ENCODE assay signal across 8 cellular contexts in the genomic region with DNA sequence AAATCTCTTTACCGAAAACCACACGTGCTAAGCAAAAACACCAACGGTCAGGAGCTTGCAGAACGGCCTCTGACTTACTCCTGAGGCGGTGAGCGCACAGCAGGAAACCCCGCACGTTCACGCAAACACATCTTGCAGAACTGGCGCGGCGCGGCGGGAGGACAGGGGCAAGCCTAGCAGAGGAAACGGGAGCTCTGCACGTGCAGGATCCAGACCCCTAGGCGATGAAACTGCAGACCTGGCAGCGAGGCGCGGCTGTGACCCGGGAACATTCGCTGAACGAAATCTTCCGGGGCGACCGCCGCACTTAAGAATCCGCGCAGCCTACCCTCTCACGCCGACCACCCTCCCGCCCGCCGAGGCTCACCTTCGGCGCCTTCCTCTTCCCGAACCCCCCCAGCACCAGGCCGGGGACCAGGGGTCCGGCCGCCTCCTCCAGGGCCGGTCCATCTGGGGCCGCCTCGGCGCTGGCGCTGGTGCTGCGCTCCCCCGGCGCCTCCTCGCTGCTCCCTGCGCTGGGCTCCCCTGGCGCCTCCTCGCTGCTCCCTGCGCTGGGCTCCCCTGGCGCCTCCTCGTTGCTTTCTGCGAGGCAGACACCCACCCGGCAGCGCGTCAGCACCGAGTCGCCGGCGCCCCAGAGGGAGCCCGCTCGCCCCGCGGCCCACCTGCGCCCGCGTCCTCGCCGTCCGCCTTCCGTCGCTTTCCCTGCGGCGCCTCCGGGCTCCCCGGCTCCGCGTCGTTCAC. TPM values are rescaled to one million over a fixed set of nuclear protein-coding genes. Genes with fewer than 3 reads are reported as not detected.
DNase-seq lines count a peak whose midpoint lies in the region; ATAC-seq and TF ChIP-seq lines count a peak whose summit lies in the region.

No MANE protein-coding gene starts in this region.

- 1% methylated on average over 82 of the region's 82 CpGs for WGBS in urinary bladder

- H3K36me3 Mint-ChIP-seq in GM23338 (ENCODE audit: low read depth) (peaks cover 56% of the 10 kb centered on the region), MCF 10A (ENCODE audit: insufficient read depth, unreplicated experiment) (peaks cover 36% of the 10 kb centered on the region)

- H3K4me3 Mint-ChIP-seq in GM23338 (peak overlapping the region; percentile 82), MCF 10A (ENCODE audit: unreplicated experiment) (peak overlapping the region; percentile 85)

- H3K9me2 ChIP-seq in GM23338 (ENCODE audit: insufficient read depth): no peaks in the 10 kb centered on the region

- peaks cover 19% of the 10 kb centered on the region for H3K27me3 Mint-ChIP-seq in GM23338 (ENCODE audit: insufficient read depth, low read depth, poor library complexity)
- no peaks in the 10 kb centered on the region for H3K27me3 Mint-ChIP-seq in MCF 10A (ENCODE audit: insufficient read depth, unreplicated experiment)

- peaks cover 45% of the 10 kb centered on the region for H3K79me2 ChIP-seq in GM23338 (replicated peaks; ENCODE audit: insufficient read depth)

- intact Hi-C loops in MCF 10A (cut with micrococcal nuclease): no loop called here

- no peaks in the 10 kb centered on the region; the same call in none of the 2 replicates for H4K20me1 ChIP-seq in GM23338 (replicated peaks; ENCODE audit: insufficient read depth)

- POLR2A ChIA-PET in MCF 10A (lab: Yijun Ruan, JAX): no interaction called here

- no peaks in the 10 kb centered on the region for H3F3A ChIP-seq in GM23338 (replicated peaks; ENCODE audit: low read depth)

- no peak overlapping the region for H2AFZ ChIP-seq in GM23338

- peak overlapping the region; percentile 90 for H3K4me2 ChIP-seq in GM23338

- H3K4me3 ChIP-seq in GM23338 (peak overlapping the region; percentile 82), urinary bladder (ENCODE audit: low read depth, low read length) (peak overlapping the region; percentile 97)

- H3K4me1 Mint-ChIP-seq in GM23338 (peaks cover 6% of the 10 kb centered on the region), MCF 10A (ENCODE audit: insufficient read depth, unreplicated experiment) (no peaks in the 10 kb centered on the region)

- peak; percentile 35 for DNase-seq in GM23338 (ENCODE audit: low spot score)
- DNase-seq in NCI-H69 (lab: John Stamatoyannopoulos, UW): peak; percentile 46
- no peak for DNase-seq in MCF 10A (ENCODE audit: unreplicated experiment)
- DNase-seq in lung microvascular endothelial cell (ENCODE audit: low read depth in 2 of 2): peak; percentile 26 to 41
- DNase-seq in NCI-H446 (lab: John Stamatoyannopoulos, UW): no peak
- DNase-seq in NCI-H82 treated with DMSO at 0.1 percent for 48 hours (lab: John Stamatoyannopoulos, UW; ENCODE audit: unreplicated experiment): no peak

- TF ChIP-seq CTCF in GM23338 (conservative IDR thresholded peaks at IDR 0.05; ENCODE audit: low read depth in 2 of 2) (no peak), MCF 10A (IDR thresholded peaks at IDR 0.05; ENCODE audit: unreplicated experiment) (no peak)

- CTCF ChIA-PET in MCF 10A (lab: Yijun Ruan, JAX): interaction anchor here (1.4 kb wide), 1 partner anchor 270 kb away, joined by 3 read pairs; no protein-coding TSS in a partner anchor

- H3K36me3 ChIP-seq in GM23338 (ENCODE audit: insufficient read depth): no peaks in the 10 kb centered on the region
- peaks cover 3% of the 10 kb centered on the region for H3K36me3 ChIP-seq in urinary bladder (ENCODE audit: insufficient read depth)

- H3K9me3 Mint-ChIP-seq in GM23338 (peaks cover 2% of the 10 kb centered on the region), MCF 10A (ENCODE audit: unreplicated experiment) (no peaks in the 10 kb centered on the region)

- no peak overlapping the region for H3K27ac ChIP-seq in GM23338 (ENCODE audit: low read depth)
- no peak overlapping the region for H3K27ac ChIP-seq in urinary bladder (ENCODE audit: low read depth)

- H3K4me1 ChIP-seq in GM23338 (ENCODE audit: insufficient read depth): 0 out of 2 replicates have a peak, but pooled peaks cover 2% of the 10 kb centered on the region
- no peaks in the 10 kb centered on the region for H3K4me1 ChIP-seq in urinary bladder (ENCODE audit: insufficient read depth)

- ATAC-seq in GM18498 (IDR thresholded peaks at IDR 0.05; ENCODE audit: unreplicated experiment) (peak; percentile 33), GM23338 (peak; percentile 18)

- BruUV-seq in MCF 10A (replicated peaks; lab: Mats Ljungman, UMichigan): no TSS peak

- H3K27ac Mint-ChIP-seq in GM23338: no peak overlapping the region
- peak overlapping the region; percentile 95 for H3K27ac Mint-ChIP-seq in MCF 10A (ENCODE audit: low read depth, unreplicated experiment)

- H3K27me3 ChIP-seq in GM23338 (ENCODE audit: insufficient read depth): no peaks in the 10 kb centered on the region

TF ChIP-seq in GM23338, 12 proteins besides CTCF, POLR2A, EP300 and RAD21 (continues in another document):
- TF ChIP-seq, protein P1, sequence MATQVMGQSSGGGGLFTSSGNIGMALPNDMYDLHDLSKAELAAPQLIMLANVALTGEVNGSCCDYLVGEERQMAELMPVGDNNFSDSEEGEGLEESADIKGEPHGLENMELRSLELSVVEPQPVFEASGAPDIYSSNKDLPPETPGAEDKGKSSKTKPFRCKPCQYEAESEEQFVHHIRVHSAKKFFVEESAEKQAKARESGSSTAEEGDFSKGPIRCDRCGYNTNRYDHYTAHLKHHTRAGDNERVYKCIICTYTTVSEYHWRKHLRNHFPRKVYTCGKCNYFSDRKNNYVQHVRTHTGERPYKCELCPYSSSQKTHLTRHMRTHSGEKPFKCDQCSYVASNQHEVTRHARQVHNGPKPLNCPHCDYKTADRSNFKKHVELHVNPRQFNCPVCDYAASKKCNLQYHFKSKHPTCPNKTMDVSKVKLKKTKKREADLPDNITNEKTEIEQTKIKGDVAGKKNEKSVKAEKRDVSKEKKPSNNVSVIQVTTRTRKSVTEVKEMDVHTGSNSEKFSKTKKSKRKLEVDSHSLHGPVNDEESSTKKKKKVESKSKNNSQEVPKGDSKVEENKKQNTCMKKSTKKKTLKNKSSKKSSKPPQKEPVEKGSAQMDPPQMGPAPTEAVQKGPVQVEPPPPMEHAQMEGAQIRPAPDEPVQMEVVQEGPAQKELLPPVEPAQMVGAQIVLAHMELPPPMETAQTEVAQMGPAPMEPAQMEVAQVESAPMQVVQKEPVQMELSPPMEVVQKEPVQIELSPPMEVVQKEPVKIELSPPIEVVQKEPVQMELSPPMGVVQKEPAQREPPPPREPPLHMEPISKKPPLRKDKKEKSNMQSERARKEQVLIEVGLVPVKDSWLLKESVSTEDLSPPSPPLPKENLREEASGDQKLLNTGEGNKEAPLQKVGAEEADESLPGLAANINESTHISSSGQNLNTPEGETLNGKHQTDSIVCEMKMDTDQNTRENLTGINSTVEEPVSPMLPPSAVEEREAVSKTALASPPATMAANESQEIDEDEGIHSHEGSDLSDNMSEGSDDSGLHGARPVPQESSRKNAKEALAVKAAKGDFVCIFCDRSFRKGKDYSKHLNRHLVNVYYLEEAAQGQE (IDR thresholded peaks at IDR 0.05; ENCODE audit: unreplicated experiment): no peak
- TF ChIP-seq JUNB (IDR thresholded peaks at IDR 0.05; ENCODE audit: unreplicated experiment): no peak
- no peak for TF ChIP-seq ZNF114 (CRISPR knock-in tag; IDR thresholded peaks at IDR 0.05)
- no peak for TF ChIP-seq EZH2 (IDR thresholded peaks at IDR 0.05; ENCODE audit: low read depth, unreplicated experiment)
- no peak for TF ChIP-seq NANOG (IDR thresholded peaks at IDR 0.05; ENCODE audit: borderline replicate concordance)
- TF ChIP-seq CREB1 (CRISPR knock-in tag; IDR thresholded peaks at IDR 0.05; ENCODE audit: low read depth): no peak
- no peak for TF ChIP-seq EZH2phosphoT487 (IDR thresholded peaks at IDR 0.05; ENCODE audit: unreplicated experiment)
- TF ChIP-seq, protein P2, sequence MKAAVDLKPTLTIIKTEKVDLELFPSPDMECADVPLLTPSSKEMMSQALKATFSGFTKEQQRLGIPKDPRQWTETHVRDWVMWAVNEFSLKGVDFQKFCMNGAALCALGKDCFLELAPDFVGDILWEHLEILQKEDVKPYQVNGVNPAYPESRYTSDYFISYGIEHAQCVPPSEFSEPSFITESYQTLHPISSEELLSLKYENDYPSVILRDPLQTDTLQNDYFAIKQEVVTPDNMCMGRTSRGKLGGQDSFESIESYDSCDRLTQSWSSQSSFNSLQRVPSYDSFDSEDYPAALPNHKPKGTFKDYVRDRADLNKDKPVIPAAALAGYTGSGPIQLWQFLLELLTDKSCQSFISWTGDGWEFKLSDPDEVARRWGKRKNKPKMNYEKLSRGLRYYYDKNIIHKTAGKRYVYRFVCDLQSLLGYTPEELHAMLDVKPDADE (IDR thresholded peaks at IDR 0.05): no peak
- TF ChIP-seq POLR2AphosphoS5 (IDR thresholded peaks at IDR 0.05; ENCODE audit: low read depth): no peak
- no peak for TF ChIP-seq ZNF331 (CRISPR knock-in tag; IDR thresholded peaks at IDR 0.05; ENCODE audit: low read depth)
- no peak for TF ChIP-seq STAT1 (IDR thresholded peaks at IDR 0.05; ENCODE audit: unreplicated experiment)

RNA-seq across cellular contexts. Expression of a gene that starts 0.6 kb away (rescaled TPM):
- 18.3 and 19.3 TPM in 2 replicates for total RNA-seq in GM23338 (2014; rRNA removed; shearing (Covaris generic))
- 12.4 and 13.0 TPM in 2 replicates for polyA plus RNA-seq in GM23338 (2016; fragmentation: Nextera tagmentation; extraction: Ambion mirVana)
- 18.3 and 24.0 TPM in 2 replicates for total RNA-seq in MCF 10A (2022)
- 3.7 and 5.8 TPM in 2 replicates for total RNA-seq in lung microvascular endothelial cell
- 6.5 TPM for total RNA-seq in urinary bladder
- 17.4 TPM for polyA plus RNA-seq in urinary bladder

RNA-seq across cellular contexts. Expression of a gene that starts 0.8 kb away (rescaled TPM):
- 32.7 and 42.4 TPM in 2 replicates for total RNA-seq in GM23338 (2014; rRNA removed; shearing (Covaris generic))
- polyA plus RNA-seq in GM23338 (2016; fragmentation: Nextera tagmentation; extraction: Ambion mirVana) (54.7 and 58.5 TPM in 2 replicates), urinary bladder (24.4 TPM)
- total RNA-seq in MCF 10A (2022) (24.2 and 32.0 TPM in 2 replicates), lung microvascular endothelial cell (9.9 and 10.2 TPM in 2 replicates), urinary bladder (4.3 TPM)

Comparison
In these comparisons a context has a peak if more than half of its experiments do, and no peak if none do; other contexts are left out.
1. DNase-seq: peak in GM23338 (single experiment), NCI-H69 (single experiment) and lung microvascular endothelial cell (2 of 2); none in MCF 10A (single experiment), NCI-H446 (0 of 2) and NCI-H82 treated with DMSO at 0.1 percent for 48 hours (single experiment).